ENCODE assay signal across 9 cellular contexts in genomic region chr14:78403278-78403815, GRCh38.
DNase-seq lines count a peak whose midpoint lies in the region; ATAC-seq and TF ChIP-seq lines count a peak whose summit lies in the region.
"Had no signal": no experiment of that assay in that cellular context is flagged by ENCODE, and none has a peak within 500 bp of the region (broad histone marks: within the 10 kb centered on the region; RNA-seq: fewer than 3 reads in every experiment).

No MANE protein-coding gene starts in this region.

- no peaks in the 10 kb centered on the region for H3K79me2 ChIP-seq in PC-9 (ENCODE audit: low read depth)

- H2AFZ ChIP-seq in PC-9, result no peak overlapping the region

- POLR2A ChIA-PET in CD8-positive, alpha-beta memory T cell (lab: Charles Lee), result no interaction called here
- POLR2A ChIA-PET in PC-9 (lab: Charles Lee; ENCODE audit: unreplicated experiment), result no interaction called here

- peaks cover 0 to 12% (median 2%) of the 10 kb centered on the region in 5 donors for H3K9me3 Mint-ChIP-seq in CD8-positive, alpha-beta memory T cell
- H3K9me3 Mint-ChIP-seq in activated T-helper 1 cell treated with anti-CD3 and anti-CD28 coated beads, Interleukin-12 subunit alpha, Interleukin-12 subunit beta, Interleukin-2, Interleukin-4 antibody, amounts not matched to agents 30 ng/mL and 10 ng/mL and 1 ng/mL, durations not matched to agents 14 hours and 24 hours and 36 hours, result no peaks in the 10 kb centered on the region

- H3K27me3 ChIP-seq in CD8-positive, alpha-beta memory T cell (ENCODE audit: insufficient read depth, low read length, poor library complexity, severe bottlenecking), result no peaks in the 10 kb centered on the region
- peaks cover 7% of the 10 kb centered on the region; the same call in 1 of the 2 replicates for H3K27me3 ChIP-seq in PC-9 (ENCODE audit: insufficient read depth, low read depth)
- peaks cover 22% of the 10 kb centered on the region for H3K27me3 ChIP-seq in gastroesophageal sphincter

- no peak overlapping the region for H3K4me2 ChIP-seq in PC-9

- 5 to 25% methylated on average over 4 to 8 of the region's 8 CpGs for WGBS in gastroesophageal sphincter (ENCODE audit: low coverage in 1 of 2), 2 donors

- H4K20me1 ChIP-seq in PC-9 (ENCODE audit: insufficient read depth), result no peaks in the 10 kb centered on the region

- no peak overlapping the region for H3K27ac ChIP-seq in CD8-positive, alpha-beta memory T cell (ENCODE audit: low read depth, low read length)
- H3K27ac ChIP-seq in PC-9, result no peak overlapping the region
- no peak overlapping the region for H3K27ac ChIP-seq in gastroesophageal sphincter

- intact Hi-C loops in activated T-helper 1 cell treated with anti-CD3 and anti-CD28 coated beads, Interleukin-12 subunit alpha, Interleukin-12 subunit beta, Interleukin-2, Interleukin-4 antibody, amounts not matched to agents 30 ng/mL and 10 ng/mL and 1 ng/mL, durations not matched to agents 14 hours and 24 hours and 36 hours (cut with micrococcal nuclease), result no loop called here
- intact Hi-C loops in PC-9 (cut with micrococcal nuclease; ENCODE audit: unreplicated experiment), result no loop called here

- no peak for TF ChIP-seq EP300 in gastroesophageal sphincter (IDR thresholded peaks at IDR 0.05)

- H3K27ac Mint-ChIP-seq in CD8-positive, alpha-beta memory T cell, result no peak overlapping the region
- no peak overlapping the region for H3K27ac Mint-ChIP-seq in activated T-helper 1 cell treated with anti-CD3 and anti-CD28 coated beads, Interleukin-12 subunit alpha, Interleukin-12 subunit beta, Interleukin-2, Interleukin-4 antibody, amounts not matched to agents 30 ng/mL and 10 ng/mL and 1 ng/mL, durations not matched to agents 14 hours and 24 hours and 36 hours

- TF ChIP-seq POLR2A in gastroesophageal sphincter (IDR thresholded peaks at IDR 0.05), result no peak

- H3K4me1 Mint-ChIP-seq in CD8-positive, alpha-beta memory T cell, result no peaks in the 10 kb centered on the region
- H3K4me1 Mint-ChIP-seq in activated T-helper 1 cell treated with anti-CD3 and anti-CD28 coated beads, Interleukin-12 subunit alpha, Interleukin-12 subunit beta, Interleukin-2, Interleukin-4 antibody, amounts not matched to agents 30 ng/mL and 10 ng/mL and 1 ng/mL, durations not matched to agents 14 hours and 24 hours and 36 hours (ENCODE audit: low read depth), result no peaks in the 10 kb centered on the region

- no peaks in the 10 kb centered on the region for H3K4me1 ChIP-seq in CD8-positive, alpha-beta memory T cell (ENCODE audit: insufficient read depth, low read length)
- H3K4me1 ChIP-seq in PC-9 (replicated peaks; ENCODE audit: insufficient read depth), result no peaks in the 10 kb centered on the region
- H3K4me1 ChIP-seq in gastroesophageal sphincter, result no peaks in the 10 kb centered on the region

- peaks cover 0 to 2% (median 0%) of the 10 kb centered on the region in 3 donors for H3K36me3 Mint-ChIP-seq in CD8-positive, alpha-beta memory T cell
- no peaks in the 10 kb centered on the region for H3K36me3 Mint-ChIP-seq in activated T-helper 1 cell treated with anti-CD3 and anti-CD28 coated beads, Interleukin-12 subunit alpha, Interleukin-12 subunit beta, Interleukin-2, Interleukin-4 antibody, amounts not matched to agents 30 ng/mL and 10 ng/mL and 1 ng/mL, durations not matched to agents 14 hours and 24 hours and 36 hours (ENCODE audit: low read depth)

- H3K4me3 Mint-ChIP-seq in CD8-positive, alpha-beta memory T cell, result no peak overlapping the region
- no peak overlapping the region for H3K4me3 Mint-ChIP-seq in activated T-helper 1 cell treated with anti-CD3 and anti-CD28 coated beads, Interleukin-12 subunit alpha, Interleukin-12 subunit beta, Interleukin-2, Interleukin-4 antibody, amounts not matched to agents 30 ng/mL and 10 ng/mL and 1 ng/mL, durations not matched to agents 14 hours and 24 hours and 36 hours

- TF ChIP-seq CTCF in fibroblast of pulmonary artery (IDR thresholded peaks at IDR 0.05; ENCODE audit: low read length, missing control alignments) (no peak), PC-9 (conservative IDR thresholded peaks at IDR 0.05) (no peak), gastroesophageal sphincter (IDR thresholded peaks at IDR 0.05) (no peak)

- ATAC-seq in GM21447 (IDR thresholded peaks at IDR 0.05; ENCODE audit: unreplicated experiment), result peak; percentile 77
- peak; percentile 90 for ATAC-seq in HG03432 (IDR thresholded peaks at IDR 0.05; ENCODE audit: unreplicated experiment)
- ATAC-seq in gastroesophageal sphincter, result no peak

- no peak overlapping the region for H3K4me3 ChIP-seq in fibroblast of pulmonary artery (replicated peaks; ENCODE audit: low read depth, low read length)
- H3K4me3 ChIP-seq in CD8-positive, alpha-beta memory T cell (ENCODE audit: low read length), result no peak overlapping the region
- H3K4me3 ChIP-seq in PC-9, result no peak overlapping the region
- no peak overlapping the region for H3K4me3 ChIP-seq in gastroesophageal sphincter

- no peaks in the 10 kb centered on the region for H3K9me2 ChIP-seq in PC-9 (ENCODE audit: insufficient read depth)

- CTCF ChIA-PET in CD8-positive, alpha-beta memory T cell (lab: Charles Lee), result no interaction called here
- CTCF ChIA-PET in PC-9 (lab: Charles Lee), result no interaction called here

- no TSS peak for BruUV-seq in PC-9 (replicated peaks; lab: Mats Ljungman, UMichigan)

- no peaks in the 10 kb centered on the region for H3K9me3 ChIP-seq in CD8-positive, alpha-beta memory T cell (ENCODE audit: low read length)
- H3K9me3 ChIP-seq in PC-9 (ENCODE audit: insufficient read depth, low read depth) (no peaks in the 10 kb centered on the region), gastroesophageal sphincter (no peaks in the 10 kb centered on the region)

- peak; percentile 17 for DNase-seq in Daoy (ENCODE audit: low read depth)
- peak; percentile 11 for DNase-seq in fibroblast of pulmonary artery (ENCODE audit: low read depth)
- DNase-seq in CD8-positive, alpha-beta memory T cell, result no peak
- no peak for DNase-seq in activated T-helper 1 cell treated with anti-CD3 and anti-CD28 coated beads, Interleukin-12 subunit alpha, Interleukin-12 subunit beta, Interleukin-2, Interleukin-4 antibody, amounts not matched to agents 30 ng/mL and 10 ng/mL and 1 ng/mL, durations not matched to agents 14 hours and 24 hours and 36 hours (ENCODE audit: low spot score)
- DNase-seq in PC-9, result no peak
- DNase-seq: IMR-90 had no signal

- H3K27me3 Mint-ChIP-seq in CD8-positive, alpha-beta memory T cell, result peaks cover 0 to 3% of the 10 kb centered on the region in 2 donors
- no peaks in the 10 kb centered on the region for H3K27me3 Mint-ChIP-seq in activated T-helper 1 cell treated with anti-CD3 and anti-CD28 coated beads, Interleukin-12 subunit alpha, Interleukin-12 subunit beta, Interleukin-2, Interleukin-4 antibody, amounts not matched to agents 30 ng/mL and 10 ng/mL and 1 ng/mL, durations not matched to agents 14 hours and 24 hours and 36 hours (ENCODE audit: insufficient read depth)

- H3K36me3 ChIP-seq in CD8-positive, alpha-beta memory T cell (ENCODE audit: insufficient read depth, low read length), result no peaks in the 10 kb centered on the region
- H3K36me3 ChIP-seq in PC-9 (ENCODE audit: low read depth) (no peaks in the 10 kb centered on the region), gastroesophageal sphincter (no peaks in the 10 kb centered on the region)

- H3F3A ChIP-seq in PC-9 (ENCODE audit: insufficient read depth, low read depth), result no peaks in the 10 kb centered on the region

Comparison
In these comparisons a context has a peak if more than half of its experiments do, and no peak if none do; other contexts are left out.
1. DNase-seq: peak in Daoy (single experiment) and fibroblast of pulmonary artery (single experiment); none in CD8-positive, alpha-beta memory T cell (0 of 5), activated T-helper 1 cell treated with anti-CD3 and anti-CD28 coated beads, Interleukin-12 subunit alpha, Interleukin-12 subunit beta, Interleukin-2, Interleukin-4 antibody, amounts not matched to agents 30 ng/mL and 10 ng/mL and 1 ng/mL, durations not matched to agents 14 hours and 24 hours and 36 hours (single experiment) and PC-9 (0 of 2).